ENCODE assay signal across 1 cellular context in genomic region chr2:55279140-55279846, GRCh38. TPM values are rescaled to one million over a fixed set of nuclear protein-coding genes. Genes with fewer than 3 reads are reported as not detected.
"Had no signal": no experiment of that assay in that cellular context is flagged by ENCODE, and none has a peak within 500 bp of the region (broad histone marks: within the 10 kb centered on the region; RNA-seq: fewer than 3 reads in every experiment).

No MANE protein-coding gene starts in this region.

RNA-seq across cellular contexts. Expression of gene CLHC1, which starts 47.2 kb away (rescaled TPM):
- total RNA-seq: ascending aorta had no signal
